In the genomic region with DNA sequence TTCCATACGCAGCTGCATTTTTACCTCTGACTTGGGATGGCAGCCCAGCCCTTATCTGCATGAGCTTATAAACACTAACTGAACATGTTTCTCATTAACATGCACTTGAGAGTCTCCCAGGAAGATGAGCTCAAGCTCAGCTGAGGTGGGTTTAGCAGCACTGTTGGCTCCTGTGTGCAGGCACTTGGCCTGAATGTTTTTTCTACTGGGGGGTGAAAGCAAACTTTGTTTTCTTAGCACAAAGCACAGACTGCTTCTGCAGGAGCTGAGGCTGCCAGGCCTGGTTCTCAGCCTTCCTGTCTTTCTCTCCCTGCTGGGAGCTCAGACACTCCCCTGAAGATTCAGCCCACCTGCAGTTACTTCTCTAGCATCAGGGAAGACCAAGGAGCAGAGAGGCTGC, we compare ENCODE assay signal across 19 cellular contexts.
DNase-seq lines count a peak whose midpoint lies in the region; ATAC-seq, FAIRE-seq and TF ChIP-seq lines count a peak whose summit lies in the region.
"Had no signal": no experiment of that assay in that cellular context is flagged by ENCODE, and none has a peak within 500 bp of the region (broad histone marks: within the 10 kb centered on the region; RNA-seq: fewer than 3 reads in every experiment).

No MANE protein-coding gene starts in this region.

- H2BK120ac ChIP-seq in H1 (replicated peaks; ENCODE audit: low read depth, low read length) = no peak overlapping the region
- H2BK120ac ChIP-seq in mesendoderm (ENCODE audit: low read depth, low read length) = no peak overlapping the region

- DNase-seq in SK-N-SH (peak; percentile 26), H1 (ENCODE audit: low read depth in 1 of 2, low spot score in 2 of 2) (no peak), mesendoderm (peak; percentile 18), NAMALWA (ENCODE audit: low spot score) (no peak), dedifferentiated amniotic fluid mesenchymal stem cell (ENCODE audit: extremely low spot score) (no peak), NCI-H524 treated with DMSO at 0.1 percent for 48 hours (lab: John Stamatoyannopoulos, UW) (no peak), PC-3 (no peak)
- DNase-seq: BE2C; C1 segment of cervical spinal cord; CD4-positive, CD25-positive, alpha-beta regulatory T cell; CD8-positive, alpha-beta memory T cell; COR-L47; DMS 273 treated with DMSO at 0.1 percent for 48 hours; DMS53; DND-41; EL; HCEC 1CT had no signal

- H3K4me1 ChIP-seq in SK-N-SH (ENCODE audit: control insufficient read depth in 1 of 2, insufficient read depth in 2 of 2, low read depth in 1 of 2, low read length in 1 of 2) (peaks cover 0 to 7% of the 10 kb centered on the region in 2 experiments; a peak in 1 of 4 replicates), H1 (replicated peaks in 1 of 4; ENCODE audit: control insufficient read depth in 3 of 4, insufficient read depth in 4 of 4, low read length in 3 of 4) (peaks cover 0 to 4% (median under 1%) of the 10 kb centered on the region in 4 experiments; a peak in 1 of 7 replicates), mesendoderm (ENCODE audit: control insufficient read depth, low read depth, low read length) (no peaks in the 10 kb centered on the region), PC-3 (ENCODE audit: insufficient read depth, low read length) (no peaks in the 10 kb centered on the region)
- H3K4me1 ChIP-seq: BE2C had no signal

- H3K9me3 ChIP-seq in SK-N-SH (no peaks in the 10 kb centered on the region), H1 (ENCODE audit: insufficient read depth in 2 of 2, low read depth in 1 of 2, low read length in 1 of 2) (peaks cover 0 to 5% of the 10 kb centered on the region in 2 experiments; a peak in 1 of 4 replicates), PC-3 (ENCODE audit: low read length) (peaks cover 11% of the 10 kb centered on the region; the same call in 1 of the 2 replicates)
- H3K9me3 ChIP-seq: BE2C had no signal

- H2AK5ac ChIP-seq in H1 (ENCODE audit: low read depth, low read length) (no peak overlapping the region), mesendoderm (ENCODE audit: low read length) (no peak overlapping the region)

- CTCF ChIA-PET in SK-N-SH (lab: Yijun Ruan, JAX) = interaction anchor here (0.6 to 1.1 kb wide), 3 partner anchors 9 to 1840 kb away, joined by 3 to 4 read pairs (median 3); no protein-coding TSS in a partner anchor
- CTCF ChIA-PET in H1 (lab: Charles Lee; ENCODE audit: partially characterized antibody) = interaction anchor here (0.5 to 1.4 kb wide), 2 partner anchors 34 to 379 kb away, joined by 3 read pairs; no protein-coding TSS in a partner anchor
- CTCF ChIA-PET in PC-3 (lab: Charles Lee) = no interaction called here

- 53% methylated on average over 1 of the region's 1 CpG for WGBS in SK-N-SH (ENCODE audit: low lambda C conversion rate)
- WGBS in H1 (ENCODE audit: extremely low coverage in 1 of 2, insufficient coverage in 1 of 2, insufficient read length in 1 of 2, insufficient replicate concordance in 2 of 2, low coverage in 1 of 2, low lambda C conversion rate in 2 of 2, missing lambda C conversion rate in 1 of 2), 2 experiments = 87% methylated on average over 1 of the region's 1 CpG; no CpG with 5 or more reads in 1 of the 2 experiments
- no CpG with 5 or more reads among the region's 1 CpG for WGBS in mesendoderm (ENCODE audit: extremely low coverage, insufficient coverage, low lambda C conversion rate)

- no peaks in the 10 kb centered on the region; the same call in 1 of the 2 replicates for H3K23me2 ChIP-seq in H1 (ENCODE audit: low read depth, low read length)

- H3K27me3 ChIP-seq in SK-N-SH (ENCODE audit: insufficient read depth) (no peaks in the 10 kb centered on the region), H1 (replicated peaks in 1 of 4; ENCODE audit: control insufficient read depth in 3 of 4, extremely low read depth in 1 of 4, insufficient read depth in 3 of 4, low read length in 3 of 4) (no peaks in the 10 kb centered on the region), mesendoderm (ENCODE audit: insufficient read depth, low read length, poor library complexity) (no peaks in the 10 kb centered on the region), PC-3 (ENCODE audit: low read length) (no peaks in the 10 kb centered on the region)
- H3K27me3 ChIP-seq: BE2C had no signal

- H3K36me3 ChIP-seq in SK-N-SH (replicated peaks in 1 of 2; ENCODE audit: control insufficient read depth in 1 of 2, insufficient read depth in 2 of 2, low read length in 1 of 2) (no peaks in the 10 kb centered on the region), H1 (ENCODE audit: control insufficient read depth in 2 of 4, insufficient read depth in 4 of 4, low read length in 3 of 4) (no peaks in the 10 kb centered on the region), mesendoderm (ENCODE audit: control insufficient read depth, insufficient read depth, low read length) (no peaks in the 10 kb centered on the region), PC-3 (ENCODE audit: low read depth, low read length) (no peaks in the 10 kb centered on the region)
- H3K36me3 ChIP-seq: BE2C had no signal

- no peak for FAIRE-seq in H1 (lab: Jason Lieb, UNC)
- FAIRE-seq: GM12878 had no signal

- intact Hi-C loops in PC-3 (cut with micrococcal nuclease) = no loop called here

- H3K4me2 ChIP-seq in SK-N-SH = no peak overlapping the region
- no peak overlapping the region for H3K4me2 ChIP-seq in H1 (ENCODE audit: insufficient read depth in 1 of 2, low read depth in 2 of 2, low read length in 2 of 2)
- no peak overlapping the region for H3K4me2 ChIP-seq in mesendoderm (ENCODE audit: low read length)
- H3K4me2 ChIP-seq in PC-3 (ENCODE audit: low read length) = no peak overlapping the region

- no peak for TF ChIP-seq CTCF in SK-N-SH (IDR thresholded peaks at IDR 0.05)
- TF ChIP-seq CTCF in H1 (IDR thresholded peaks at IDR 0.05; ENCODE audit: control extremely low read depth in 1 of 3, insufficient read depth in 1 of 3, low read depth in 1 of 3, low read length in 3 of 3) = no peak
- TF ChIP-seq CTCF in PC-3 (conservative IDR thresholded peaks at IDR 0.05; ENCODE audit: low read depth, low read length) = no peak

- H2BK12ac ChIP-seq in H1 (ENCODE audit: low read depth, low read length) = no peak overlapping the region

- TF ChIP-seq POLR2A in H1 (IDR thresholded peaks at IDR 0.05; ENCODE audit: control extremely low read depth in 1 of 2, low read depth in 2 of 2, low read length in 2 of 2) = no peak

- H3K4ac ChIP-seq in H1 (replicated peaks; ENCODE audit: insufficient read length, low read depth, low read length) (no peak overlapping the region), mesendoderm (ENCODE audit: low read depth, low read length) (no peak overlapping the region)

- ATAC-seq in PC-3 = no peak
- ATAC-seq: GM12878 had no signal

- POLR2A ChIA-PET in SK-N-SH (lab: Yijun Ruan, JAX) (interaction anchor here (0.6 kb wide), 1 partner anchor 1889 kb away, joined by 4 read pairs; no protein-coding TSS in a partner anchor), H1 (lab: Charles Lee; ENCODE audit: partially characterized antibody) (no interaction called here), PC-3 (lab: Charles Lee; ENCODE audit: unreplicated experiment) (no interaction called here)

- H3K18ac ChIP-seq in H1 (ENCODE audit: extremely low read depth, low read length) (no peak overlapping the region; the same call in 1 of the 2 replicates), mesendoderm (ENCODE audit: low read length) (no peak overlapping the region)

- H2BK20ac ChIP-seq in H1 (ENCODE audit: low read length) = no peak overlapping the region

- H3K4me3 ChIP-seq in SK-N-SH (ENCODE audit: low read depth in 2 of 2, low read length in 1 of 2) (no peak overlapping the region), H1 (ENCODE audit: extremely low read depth in 1 of 4, insufficient read depth in 2 of 4, low read depth in 3 of 4, low read length in 4 of 4) (no peak overlapping the region), mesendoderm (ENCODE audit: low read length) (no peak overlapping the region), PC-3 (ENCODE audit: low read length) (no peak overlapping the region)
- H3K4me3 ChIP-seq: GM12878 had no signal

- no peak overlapping the region for H4K5ac ChIP-seq in H1 (ENCODE audit: insufficient read length, low read depth, low read length)
- no peak overlapping the region for H4K5ac ChIP-seq in mesendoderm (ENCODE audit: low read length)

- H3K9me2 ChIP-seq in SK-N-SH (no peaks in the 10 kb centered on the region), PC-3 (replicated peaks; ENCODE audit: low read length) (no peaks in the 10 kb centered on the region)

- H3K56ac ChIP-seq in H1 (replicated peaks; ENCODE audit: insufficient read length, low read depth, low read length) = no peak overlapping the region
- no peak overlapping the region for H3K56ac ChIP-seq in mesendoderm (ENCODE audit: low read length)

- TF ChIP-seq RAD21 in SK-N-SH (IDR thresholded peaks at IDR 0.05; ENCODE audit: low read length) (no peak; the same call in 1 of the 2 replicates), H1 (IDR thresholded peaks at IDR 0.05 in 1 of 2, conservative IDR thresholded peaks at IDR 0.05 in 1 of 2; ENCODE audit: low read depth in 2 of 2, low read length in 2 of 2) (no peak)

- no peak overlapping the region for H4K91ac ChIP-seq in H1 (replicated peaks; ENCODE audit: insufficient read length, low read length)

- H2BK15ac ChIP-seq in H1 (ENCODE audit: low read length) (no peak overlapping the region), mesendoderm (replicated peaks; ENCODE audit: low read depth) (no peak overlapping the region)

- H4K8ac ChIP-seq in H1 (ENCODE audit: extremely low read depth, insufficient read depth, low read length) = no peak overlapping the region
- H4K8ac ChIP-seq in mesendoderm (ENCODE audit: low read depth, low read length) = no peak overlapping the region

- no peaks in the 10 kb centered on the region for H3F3A ChIP-seq in SK-N-SH (replicated peaks; ENCODE audit: insufficient read depth)
- H3F3A ChIP-seq in PC-3 (ENCODE audit: low read length, unreplicated experiment) = no peaks in the 10 kb centered on the region

- H3K9ac ChIP-seq in SK-N-SH (no peak overlapping the region), H1 (replicated peaks in 1 of 4; ENCODE audit: extremely low read depth in 1 of 4, low read depth in 3 of 4, low read length in 3 of 4) (no peak overlapping the region), mesendoderm (ENCODE audit: low read length) (no peak overlapping the region), PC-3 (ENCODE audit: low read length) (no peak overlapping the region)

- TF ChIP-seq EP300 in SK-N-SH (IDR thresholded peaks at IDR 0.05; ENCODE audit: borderline replicate concordance in 1 of 2, low read depth in 1 of 2, low read length in 1 of 2) = no peak
- TF ChIP-seq EP300 in H1 (IDR thresholded peaks at IDR 0.05; ENCODE audit: borderline replicate concordance in 1 of 2, low read depth in 2 of 2, low read length in 2 of 2) = no peak

- H2AFZ ChIP-seq in SK-N-SH (ENCODE audit: low read depth) = no peak overlapping the region
- H2AFZ ChIP-seq in H1 (ENCODE audit: low read length) = peak overlapping the region; percentile 49; the same call in 1 of the 2 replicates
- no peak overlapping the region for H2AFZ ChIP-seq in PC-3 (ENCODE audit: low read length)

- H3K27ac ChIP-seq in SK-N-SH (ENCODE audit: low read depth in 2 of 2, low read length in 1 of 2) (no peak overlapping the region), H1 (ENCODE audit: low read depth, low read length) (no peak overlapping the region), mesendoderm (ENCODE audit: low read depth, low read length) (no peak overlapping the region), PC-3 (ENCODE audit: low read length) (no peak overlapping the region)
- H3K27ac ChIP-seq: HL-60 had no signal

- no TSS peak for BruUV-seq in PC-3 (replicated peaks; lab: Mats Ljungman, UMichigan)

- no peaks in the 10 kb centered on the region for H3K79me2 ChIP-seq in SK-N-SH (ENCODE audit: insufficient read depth)
- no peaks in the 10 kb centered on the region for H3K79me2 ChIP-seq in H1 (ENCODE audit: control insufficient read depth in 1 of 2, insufficient read depth in 2 of 2, low read length in 2 of 2)
- H3K79me2 ChIP-seq in mesendoderm (ENCODE audit: control insufficient read depth, insufficient read depth, low read length) = no peaks in the 10 kb centered on the region
- H3K79me2 ChIP-seq in PC-3 (ENCODE audit: low read length) = no peaks in the 10 kb centered on the region

- no peaks in the 10 kb centered on the region for H4K20me1 ChIP-seq in SK-N-SH (ENCODE audit: insufficient read depth)
- no peaks in the 10 kb centered on the region for H4K20me1 ChIP-seq in H1 (replicated peaks in 1 of 2; ENCODE audit: control insufficient read depth in 1 of 2, insufficient read depth in 2 of 2, low read length in 2 of 2)
- no peaks in the 10 kb centered on the region for H4K20me1 ChIP-seq in PC-3 (ENCODE audit: low read length)

- H3K23ac ChIP-seq in H1 (ENCODE audit: insufficient read length) = no peak overlapping the region
- H3K23ac ChIP-seq in mesendoderm (ENCODE audit: low read length) = no peak overlapping the region

- H2BK5ac ChIP-seq in H1 (ENCODE audit: low read depth, low read length) (no peak overlapping the region), mesendoderm (ENCODE audit: low read length) (no peak overlapping the region)

- H3K79me1 ChIP-seq in H1 (ENCODE audit: low read depth, low read length) = no peaks in the 10 kb centered on the region
- H3K79me1 ChIP-seq in mesendoderm (ENCODE audit: low read length) = no peaks in the 10 kb centered on the region

- no peak overlapping the region for H3K14ac ChIP-seq in H1 (ENCODE audit: insufficient read length)

Comparison
In these comparisons a context has a peak if more than half of its experiments do, and no peak if none do; other contexts are left out.
1. DNase-seq: peak in SK-N-SH (single experiment) and mesendoderm (single experiment); none in H1 (0 of 2), NAMALWA (single experiment), dedifferentiated amniotic fluid mesenchymal stem cell (single experiment), NCI-H524 treated with DMSO at 0.1 percent for 48 hours (single experiment) and PC-3 (single experiment).